ENCODE assay signal across 8 cellular contexts in the genomic region with DNA sequence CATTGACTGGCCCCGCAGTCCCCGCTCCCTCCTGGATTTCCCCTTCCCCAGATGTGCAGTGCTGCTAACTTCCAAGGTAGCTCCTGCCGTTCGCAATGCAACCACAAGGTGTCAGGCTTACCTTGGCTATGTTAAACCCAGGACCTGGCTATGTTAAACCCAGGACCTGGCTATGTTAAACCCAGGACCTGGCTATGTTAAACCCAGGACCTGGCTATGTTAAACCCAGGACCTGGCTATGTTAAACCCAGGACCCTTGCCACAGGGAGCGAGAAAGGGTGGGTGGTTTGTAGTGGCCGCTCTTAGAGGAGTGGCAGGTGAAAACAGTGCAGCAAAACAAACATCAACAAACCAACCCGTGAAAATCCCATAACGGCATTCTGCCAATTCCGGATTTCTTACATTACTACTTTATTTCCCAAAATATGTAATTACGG. TPM values are rescaled to one million over a fixed set of nuclear protein-coding genes. Genes with fewer than 3 reads are reported as not detected.
DNase-seq lines count a peak whose midpoint lies in the region; ATAC-seq and TF ChIP-seq lines count a peak whose summit lies in the region.

No MANE protein-coding gene starts in this region.

- H3K9ac ChIP-seq in skeletal muscle satellite cell (ENCODE audit: low read depth, low read length): no peak overlapping the region

- H3K9me3 ChIP-seq in T-helper 17 cell (ENCODE audit: control insufficient read depth, low read length, poor library complexity, severe bottlenecking): no peaks in the 10 kb centered on the region
- no peaks in the 10 kb centered on the region for H3K9me3 ChIP-seq in skeletal muscle satellite cell (replicated peaks; ENCODE audit: low read length)

- H3K27me3 Mint-ChIP-seq in T-helper 17 cell: peaks cover 45% of the 10 kb centered on the region

- no peak overlapping the region for H3K4me3 Mint-ChIP-seq in T-helper 17 cell

- H3K4me3 ChIP-seq in LNCaP clone FGC (ENCODE audit: low read depth, low read length) (no peak overlapping the region), skeletal muscle satellite cell (ENCODE audit: low read length) (no peak overlapping the region)

- H3K36me3 ChIP-seq in skeletal muscle satellite cell (ENCODE audit: insufficient read depth, low read length): no peaks in the 10 kb centered on the region

- TF ChIP-seq CTCF in LNCaP clone FGC (IDR thresholded peaks at IDR 0.05; ENCODE audit: control insufficient read depth, extremely low read depth, insufficient read depth): peak; percentile 96

- no peak overlapping the region for H3K27ac Mint-ChIP-seq in T-helper 17 cell

- H3K27me3 ChIP-seq in skeletal muscle satellite cell (ENCODE audit: control insufficient read depth, insufficient read depth, low read length): peaks cover 39% of the 10 kb centered on the region

- H3K36me3 Mint-ChIP-seq in T-helper 17 cell (ENCODE audit: low read depth): peaks cover 7% of the 10 kb centered on the region

- peaks cover 11% of the 10 kb centered on the region for H3K4me1 Mint-ChIP-seq in T-helper 17 cell

- H3K4me1 ChIP-seq in skeletal muscle satellite cell (ENCODE audit: control insufficient read depth, insufficient read depth, low read length): peaks cover 29% of the 10 kb centered on the region

- H3K4me2 ChIP-seq in skeletal muscle satellite cell (ENCODE audit: low read length): peak overlapping the region; percentile 60

- peak; percentile 11 for DNase-seq in DMS114 treated with DMSO at 0.1 percent for 48 hours (lab: John Stamatoyannopoulos, UW; ENCODE audit: unreplicated experiment)
- DNase-seq in LNCaP clone FGC (ENCODE audit: low read depth): peak; percentile 44
- peak; percentile 26 to 63 (median 46) for DNase-seq in T-helper 17 cell
- DNase-seq in amniotic stem cell (lab: John Stamatoyannopoulos, UW): peak; percentile 20
- peak; percentile 66 for DNase-seq in hepatic stellate cell (ENCODE audit: low spot score)

- ATAC-seq in GM21381 (IDR thresholded peaks at IDR 0.05; ENCODE audit: unreplicated experiment) (peak; percentile 52), T-helper 17 cell (peak; percentile 65), GM18520 (IDR thresholded peaks at IDR 0.05; ENCODE audit: unreplicated experiment) (no peak)

RNA-seq across cellular contexts. Expression of gene ADAMTS8, which starts 2.9 kb away (rescaled TPM):
- total RNA-seq in T-helper 17 cell: not detected
- total RNA-seq in skeletal muscle satellite cell (2012; rRNA removed): under 0.01 and 0.25 TPM in 2 replicates

RNA-seq across cellular contexts. Expression of gene ADAMTS15, which starts 17.1 kb away (rescaled TPM):
- not detected for total RNA-seq in T-helper 17 cell
- 15.5 and 45.9 TPM in 2 replicates for total RNA-seq in skeletal muscle satellite cell (2012; rRNA removed)

Comparison
In these comparisons a context has a peak if more than half of its experiments do, and no peak if none do; other contexts are left out.
1. DNase-seq: peak in every context shown above with its lines; median percentile 66 in hepatic stellate cell; 46 in T-helper 17 cell; 44 in LNCaP clone FGC; 20 in amniotic stem cell; 11 in DMS114 treated with DMSO at 0.1 percent for 48 hours.